In the genomic region with DNA sequence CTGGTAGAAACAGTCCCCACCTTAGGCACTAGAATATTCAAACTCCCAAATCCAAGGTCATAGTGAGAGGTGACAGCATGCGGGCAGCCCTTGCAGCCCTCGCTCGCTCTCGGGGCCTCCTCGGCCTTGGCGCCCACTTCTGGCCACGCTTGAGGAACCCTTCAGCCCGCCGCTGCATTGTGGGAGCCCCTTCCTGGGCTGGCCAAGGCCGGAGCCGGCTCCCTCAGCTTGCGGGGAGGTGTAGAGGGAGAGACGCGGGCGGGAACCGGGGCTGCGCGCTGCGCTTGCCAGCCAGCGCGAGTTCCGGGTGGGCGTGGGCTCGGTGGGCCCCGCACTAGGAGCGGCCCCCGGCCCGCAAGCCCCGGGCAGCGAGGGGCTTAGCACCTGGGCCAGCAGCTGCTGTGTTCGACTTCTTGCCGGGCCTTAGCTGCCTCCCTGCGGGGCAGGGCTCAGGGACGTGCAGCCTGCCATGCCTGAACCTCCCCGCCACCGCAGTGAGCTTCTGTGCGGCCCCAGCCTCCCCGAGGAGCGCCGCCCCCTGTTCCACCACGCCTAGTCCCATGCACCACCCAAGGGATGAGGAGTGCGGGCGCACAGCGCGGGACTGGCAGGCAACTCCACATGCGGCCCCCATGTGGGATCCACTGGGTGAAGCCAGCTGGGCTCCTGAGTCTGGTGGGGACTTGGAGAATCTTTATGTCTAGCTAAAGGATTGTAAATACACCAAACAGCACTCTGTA, we compare ENCODE assay signal across 30 cellular contexts.
"Had no signal": no experiment of that assay in that cellular context is flagged by ENCODE, and none has a peak within 500 bp of the region (broad histone marks: within the 10 kb centered on the region; RNA-seq: fewer than 3 reads in every experiment).

No MANE protein-coding gene starts in this region.

- H3K27me3 Mint-ChIP-seq: dendritic cell treated with granulocyte-macrophage colony-stimulating factor and Interleukin-4, amounts not matched to agents 40 ng/mL and 50 ng/mL, for 4 days; naive B cell; natural killer cell treated with Interleukin-12 subunit alpha and Interleukin-12 subunit beta and Interleukin-15 and Interleukin-18, amount 100 ng/mL, for 72 hours; progenitor cell of endocrine pancreas had no signal

- H3K27ac ChIP-seq: colonic mucosa, epithelial cell of prostate, gastrocnemius medialis, heart right ventricle, left ventricle myocardium inferior, lower lobe of right lung, parathyroid adenoma, right lobe of liver, stomach, thoracic aorta, tibial nerve, upper lobe of left lung had no signal

- H3K79me2 ChIP-seq: parathyroid adenoma had no signal

- H3K9me3 ChIP-seq: colonic mucosa, gastrocnemius medialis, heart right ventricle, left ventricle myocardium inferior, lower lobe of right lung, mucosa of descending colon, right lobe of liver, stomach, thoracic aorta, tibial nerve, upper lobe of left lung had no signal

- H3K9ac ChIP-seq: parathyroid adenoma had no signal

- H2AFZ ChIP-seq: parathyroid adenoma had no signal

- DNase-seq: colonic mucosa; effector CD8-positive, alpha-beta T cell; endodermal cell; foreskin fibroblast; gastrocnemius medialis; heart right ventricle; hippocampal formation; left cardiac atrium; left ventricle myocardium inferior; lower lobe of right lung; mucosa of descending colon; naive B cell; stimulated activated CD4-positive, alpha-beta T cell treated with anti-CD3 and anti-CD28 coated beads, Interleukin-2, amount 100 ng/mL, for 24 hours; stimulated activated CD4-positive, alpha-beta T cell treated with anti-CD3 and anti-CD28 coated beads, Interleukin-4, amount 100 ng/mL, for 24 hours; stimulated activated naive CD4-positive, alpha-beta T cell treated with Interleukin-2 at 50 U/mL for 16 hours; stomach had no signal

- H3K27ac Mint-ChIP-seq: dendritic cell treated with granulocyte-macrophage colony-stimulating factor and Interleukin-4, amounts not matched to agents 40 ng/mL and 50 ng/mL, for 4 days; endodermal cell; mesothelial cell of epicardium; progenitor cell of endocrine pancreas; stimulated activated effector memory CD8-positive, alpha-beta T cell treated with anti-CD3 and anti-CD28 coated beads, Interleukin-12 subunit alpha, Interleukin-12 subunit beta, amount 100 ng/mL, for 72 hours had no signal

- H3K4me3 ChIP-seq: colonic mucosa, gastrocnemius medialis, heart right ventricle, left ventricle myocardium inferior, lower lobe of right lung, mucosa of descending colon, right lobe of liver, smooth muscle cell, stomach, thoracic aorta, tibial nerve, upper lobe of left lung had no signal

- H3K4me1 Mint-ChIP-seq: neural crest cell had no signal

- H3K36me3 ChIP-seq: colonic mucosa, gastrocnemius medialis, heart right ventricle, left ventricle myocardium inferior, lower lobe of right lung, right lobe of liver, stomach, thoracic aorta, tibial nerve, upper lobe of left lung had no signal

- H3K36me3 Mint-ChIP-seq: mesothelial cell of epicardium; natural killer cell treated with Interleukin-12 subunit alpha and Interleukin-12 subunit beta and Interleukin-15 and Interleukin-18, amount 100 ng/mL, for 72 hours; stimulated activated effector memory CD8-positive, alpha-beta T cell treated with anti-CD3 and anti-CD28 coated beads, Interleukin-12 subunit alpha, Interleukin-12 subunit beta, amount 100 ng/mL, for 72 hours had no signal

- H3K27me3 ChIP-seq: colonic mucosa, gastrocnemius medialis, heart right ventricle, right lobe of liver, stomach, tibial nerve, upper lobe of left lung had no signal

- H3K9me3 Mint-ChIP-seq: neural crest cell had no signal

- H3K4me1 ChIP-seq: gastrocnemius medialis, parathyroid adenoma, right lobe of liver had no signal

- H3K4me2 ChIP-seq: smooth muscle cell had no signal

- H3K4me3 Mint-ChIP-seq: dendritic cell treated with granulocyte-macrophage colony-stimulating factor and Interleukin-4, amounts not matched to agents 40 ng/mL and 50 ng/mL, for 4 days; endodermal cell; mesothelial cell of epicardium; naive B cell; neural crest cell; stimulated activated effector memory CD8-positive, alpha-beta T cell treated with anti-CD3 and anti-CD28 coated beads, Interleukin-12 subunit alpha, Interleukin-12 subunit beta, amount 100 ng/mL, for 72 hours had no signal

- ATAC-seq: esophagus mucosa; gastrocnemius medialis; heart right ventricle; left cardiac atrium; lower lobe of right lung; mucosa of descending colon; natural killer cell treated with Interleukin-12 subunit alpha and Interleukin-12 subunit beta and Interleukin-15 and Interleukin-18, amount 100 ng/mL, for 72 hours; right lobe of liver; stimulated activated effector memory CD8-positive, alpha-beta T cell treated with anti-CD3 and anti-CD28 coated beads, Interleukin-12 subunit alpha, Interleukin-12 subunit beta, amount 100 ng/mL, for 72 hours had no signal
